ENCODE assay signal across 8 cellular contexts in the genomic region with DNA sequence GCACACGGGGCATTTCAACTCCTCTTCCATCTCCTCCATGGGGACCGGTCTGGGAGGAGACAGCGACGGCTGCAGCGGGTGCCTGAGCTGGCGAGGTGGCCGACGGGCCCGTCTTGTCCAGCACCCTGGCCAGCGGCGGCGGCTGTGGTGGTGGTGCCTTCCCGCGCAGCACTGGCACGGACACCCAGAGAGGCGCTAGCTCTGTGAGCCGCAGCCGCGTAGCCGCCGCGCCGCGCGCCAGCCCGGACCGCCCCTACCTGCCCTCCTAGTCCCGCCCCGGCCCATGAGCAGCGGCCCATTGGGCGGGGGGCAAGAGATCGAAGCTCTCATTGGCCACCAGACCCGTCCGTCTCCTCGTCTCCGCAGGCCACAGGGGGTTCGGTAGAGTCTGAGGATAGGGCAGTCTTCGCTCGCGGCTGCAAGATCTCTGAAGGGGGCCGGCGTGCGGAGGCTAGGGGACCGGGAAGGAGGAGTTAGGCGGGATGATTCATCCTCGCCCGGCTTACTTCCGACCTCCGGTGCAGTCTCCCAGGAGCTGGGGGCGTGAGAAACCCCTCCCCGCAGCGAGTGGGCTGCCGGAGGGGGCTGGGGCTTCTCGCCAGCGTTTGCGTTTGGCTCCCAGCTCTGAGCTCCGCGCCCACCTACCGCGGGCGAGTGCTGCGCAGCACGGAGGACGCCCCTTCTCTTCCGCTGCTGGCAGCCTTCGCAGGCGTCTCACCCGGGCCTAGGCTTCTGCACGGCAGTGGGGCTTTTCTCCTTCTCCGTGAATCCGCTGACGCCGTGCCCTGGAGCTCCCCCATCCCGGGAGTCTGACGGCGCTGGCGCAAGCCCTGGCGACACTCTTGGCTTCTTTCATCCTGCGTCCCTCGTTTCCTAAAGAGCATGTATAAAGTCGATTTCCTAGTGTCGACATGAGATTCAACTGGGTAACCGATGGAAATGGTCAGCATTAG. TPM values are rescaled to one million over a fixed set of nuclear protein-coding genes. Genes with fewer than 3 reads are reported as not detected.
DNase-seq lines count a peak whose midpoint lies in the region; ATAC-seq and TF ChIP-seq lines count a peak whose summit lies in the region.

Gene TRIM9 (minus strand): TSS at position 205 of the 953 bp plus-strand sequence. CDS start 166 bp downstream, at position 39.

- H3K9ac ChIP-seq in PC-3 (ENCODE audit: low read length), result peak within 1 kb of the TSS; percentile 50

- ATAC-seq in GM21717 (IDR thresholded peaks at IDR 0.05; ENCODE audit: unreplicated experiment), result peak; percentile 99
- peak; percentile 97 for ATAC-seq in PC-3

- peaks cover 35% of the 10 kb centered on the region for H3K27me3 Mint-ChIP-seq in activated T-cell treated with anti-CD3 and anti-CD28 coated beads, Interleukin-2, amount 50 U/mL, for 24 hours

- POLR2A ChIA-PET in PC-3 (lab: Charles Lee; ENCODE audit: unreplicated experiment), result interaction anchor here (0.6 to 1.3 kb wide), 6 partner anchors 30 to 563 kb away, joined by 3 to 5 read pairs (median 3); partner anchors contain the start of genes MAP4K5 and PYGL

- no peaks in the 10 kb centered on the region for H3K27me3 ChIP-seq in PC-3 (ENCODE audit: low read length)
- peaks cover 0 to 7% of the 10 kb centered on the region in 2 donors for H3K27me3 ChIP-seq in esophagus (ENCODE audit: control insufficient read depth in 1 of 2, insufficient read depth in 2 of 2, low read length in 2 of 2)

- H3K36me3 ChIP-seq in PC-3 (ENCODE audit: low read depth, low read length) (no peaks in the 10 kb centered on the region), esophagus (ENCODE audit: control insufficient read depth in 2 of 2, insufficient read depth in 2 of 2, low read length in 1 of 2) (no peaks in the 10 kb centered on the region)

- H3K4me2 ChIP-seq in PC-3 (ENCODE audit: low read length), result peak within 1 kb of the TSS; percentile 83

- CTCF ChIA-PET in PC-3 (lab: Charles Lee), result interaction anchor here (0.5 to 1.5 kb wide), 7 partner anchors 18 to 1605 kb away, joined by 3 to 10 read pairs (median 3); no protein-coding TSS in a partner anchor

- H3K4me3 Mint-ChIP-seq in activated T-cell treated with anti-CD3 and anti-CD28 coated beads, Interleukin-2, amount 50 U/mL, for 24 hours, result peak within 1 kb of the TSS; percentile 82

- TF ChIP-seq CTCF in PC-3 (conservative IDR thresholded peaks at IDR 0.05; ENCODE audit: low read depth, low read length), result no peak

- H3K4me1 ChIP-seq in PC-3 (ENCODE audit: insufficient read depth, low read length) (peaks cover 12% of the 10 kb centered on the region; the same call in 1 of the 2 replicates), esophagus (ENCODE audit: control insufficient read depth in 2 of 2, insufficient read depth in 2 of 2, low read length in 1 of 2) (peaks cover 7 to 10% of the 10 kb centered on the region in 2 donors)

- peak within 1 kb of the TSS; percentile 66 for H3K4me3 ChIP-seq in PC-3 (ENCODE audit: low read length)
- peak within 1 kb of the TSS; percentile 67 to 81 for H3K4me3 ChIP-seq in esophagus (ENCODE audit: low read depth in 1 of 2, low read length in 2 of 2)

- peak; percentile 99 for DNase-seq in DMS 273 (lab: John Stamatoyannopoulos, UW; ENCODE audit: unreplicated experiment)
- peak; percentile 99 for DNase-seq in PC-3
- peak; percentile 95 for DNase-seq in activated T-cell treated with anti-CD3 and anti-CD28 coated beads, Interleukin-2, amount 50 U/mL, for 24 hours
- DNase-seq in mucosa of gallbladder (ENCODE audit: low spot score), result peak; percentile 94
- DNase-seq in stimulated activated CD8-positive, alpha-beta memory T cell treated with anti-CD3 and anti-CD28 coated beads, Interleukin-4, amount 100 ng/mL, for 1 hour (ENCODE audit: low read depth in 2 of 2, low spot score in 1 of 2), result peak; percentile 58 to 72

- peak within 1 kb of the TSS; percentile 78 for H2AFZ ChIP-seq in PC-3 (ENCODE audit: low read length)

- H3K9me3 ChIP-seq in PC-3 (ENCODE audit: low read length) (no peaks in the 10 kb centered on the region), esophagus (ENCODE audit: control insufficient read depth in 2 of 2, insufficient read depth in 1 of 2, low read depth in 1 of 2, low read length in 1 of 2) (peaks cover 0 to 2% of the 10 kb centered on the region in 2 donors)

- intact Hi-C loops in PC-3 (cut with micrococcal nuclease), result loop anchor here (1.0 to 5.0 kb wide), 8 partner anchors 42 to 150 kb away; partner anchors contain the start of gene PYGL

- H3K4me1 Mint-ChIP-seq in activated T-cell treated with anti-CD3 and anti-CD28 coated beads, Interleukin-2, amount 50 U/mL, for 24 hours (ENCODE audit: low read depth), result peaks cover 26% of the 10 kb centered on the region

- no peaks in the 10 kb centered on the region for H3K9me2 ChIP-seq in PC-3 (replicated peaks; ENCODE audit: low read length)

- no peaks in the 10 kb centered on the region for H3F3A ChIP-seq in PC-3 (ENCODE audit: low read length, unreplicated experiment)

- WGBS in esophagus, 2 donors, result 0 to 1% methylated on average over 83 of the region's 83 CpGs

- TF ChIP-seq EP300 in Ishikawa (IDR thresholded peaks at IDR 0.05; ENCODE audit: borderline replicate concordance), result no peak

- BruUV-seq in PC-3 (replicated peaks; lab: Mats Ljungman, UMichigan), result TSS peak; percentile 92

- H3K36me3 Mint-ChIP-seq in activated T-cell treated with anti-CD3 and anti-CD28 coated beads, Interleukin-2, amount 50 U/mL, for 24 hours (ENCODE audit: low read depth), result no peaks in the 10 kb centered on the region

- no peaks in the 10 kb centered on the region for H3K79me2 ChIP-seq in PC-3 (ENCODE audit: low read length)

- TF ChIP-seq RAD21 in Ishikawa (IDR thresholded peaks at IDR 0.05; ENCODE audit: low read depth), result no peak; the same call in 1 of the 2 replicates

- H3K27ac ChIP-seq in PC-3 (ENCODE audit: low read length) (peak within 1 kb of the TSS; percentile 45), esophagus (ENCODE audit: low read depth in 2 of 2, low read length in 1 of 2) (peak within 1 kb of the TSS; percentile 0 to 42)

- no peaks in the 10 kb centered on the region for H3K9me3 Mint-ChIP-seq in activated T-cell treated with anti-CD3 and anti-CD28 coated beads, Interleukin-2, amount 50 U/mL, for 24 hours

- H3K27ac Mint-ChIP-seq in activated T-cell treated with anti-CD3 and anti-CD28 coated beads, Interleukin-2, amount 50 U/mL, for 24 hours, result peak within 1 kb of the TSS; percentile 79

- H4K20me1 ChIP-seq in PC-3 (ENCODE audit: low read length), result no peaks in the 10 kb centered on the region

TF ChIP-seq in Ishikawa, 13 proteins besides CTCF, POLR2A, EP300 and RAD21:
- peak; percentile 25; the same call in 1 of the 2 replicates for TF ChIP-seq TAF1 (IDR thresholded peaks at IDR 0.05; ENCODE audit: low read depth)
- 0 out of 2 replicates have a peak, but pooled peaks have one; percentile 24 for TF ChIP-seq TCF12 (IDR thresholded peaks at IDR 0.05; ENCODE audit: low read depth)
- TF ChIP-seq, protein P1, sequence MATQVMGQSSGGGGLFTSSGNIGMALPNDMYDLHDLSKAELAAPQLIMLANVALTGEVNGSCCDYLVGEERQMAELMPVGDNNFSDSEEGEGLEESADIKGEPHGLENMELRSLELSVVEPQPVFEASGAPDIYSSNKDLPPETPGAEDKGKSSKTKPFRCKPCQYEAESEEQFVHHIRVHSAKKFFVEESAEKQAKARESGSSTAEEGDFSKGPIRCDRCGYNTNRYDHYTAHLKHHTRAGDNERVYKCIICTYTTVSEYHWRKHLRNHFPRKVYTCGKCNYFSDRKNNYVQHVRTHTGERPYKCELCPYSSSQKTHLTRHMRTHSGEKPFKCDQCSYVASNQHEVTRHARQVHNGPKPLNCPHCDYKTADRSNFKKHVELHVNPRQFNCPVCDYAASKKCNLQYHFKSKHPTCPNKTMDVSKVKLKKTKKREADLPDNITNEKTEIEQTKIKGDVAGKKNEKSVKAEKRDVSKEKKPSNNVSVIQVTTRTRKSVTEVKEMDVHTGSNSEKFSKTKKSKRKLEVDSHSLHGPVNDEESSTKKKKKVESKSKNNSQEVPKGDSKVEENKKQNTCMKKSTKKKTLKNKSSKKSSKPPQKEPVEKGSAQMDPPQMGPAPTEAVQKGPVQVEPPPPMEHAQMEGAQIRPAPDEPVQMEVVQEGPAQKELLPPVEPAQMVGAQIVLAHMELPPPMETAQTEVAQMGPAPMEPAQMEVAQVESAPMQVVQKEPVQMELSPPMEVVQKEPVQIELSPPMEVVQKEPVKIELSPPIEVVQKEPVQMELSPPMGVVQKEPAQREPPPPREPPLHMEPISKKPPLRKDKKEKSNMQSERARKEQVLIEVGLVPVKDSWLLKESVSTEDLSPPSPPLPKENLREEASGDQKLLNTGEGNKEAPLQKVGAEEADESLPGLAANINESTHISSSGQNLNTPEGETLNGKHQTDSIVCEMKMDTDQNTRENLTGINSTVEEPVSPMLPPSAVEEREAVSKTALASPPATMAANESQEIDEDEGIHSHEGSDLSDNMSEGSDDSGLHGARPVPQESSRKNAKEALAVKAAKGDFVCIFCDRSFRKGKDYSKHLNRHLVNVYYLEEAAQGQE (IDR thresholded peaks at IDR 0.05; ENCODE audit: low read depth), result peak; percentile 91
- TF ChIP-seq, protein P2, sequence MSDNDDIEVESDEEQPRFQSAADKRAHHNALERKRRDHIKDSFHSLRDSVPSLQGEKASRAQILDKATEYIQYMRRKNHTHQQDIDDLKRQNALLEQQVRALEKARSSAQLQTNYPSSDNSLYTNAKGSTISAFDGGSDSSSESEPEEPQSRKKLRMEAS (IDR thresholded peaks at IDR 0.05), result peak; percentile 77
- TF ChIP-seq ZBTB7A (IDR thresholded peaks at IDR 0.05; ENCODE audit: low read depth), result peak; percentile 63; the same call in 1 of the 2 replicates
- no peak for TF ChIP-seq TEAD4 (IDR thresholded peaks at IDR 0.05)

RNA-seq across cellular contexts. Expression of gene TRIM9, which starts in this region (rescaled TPM):
- total RNA-seq in PC-3 (2014; rRNA removed) (2.5 and 2.6 TPM in 2 replicates), mucosa of gallbladder (31.2 TPM)
- polyA plus RNA-seq in esophagus, result under 1 TPM; 0.06 to 0.11 TPM

Comparison
In these comparisons a context has a peak if more than half of its experiments do, and no peak if none do; other contexts are left out.
1. Peak in every context shown above with its lines: DNase-seq, ATAC-seq, H3K4me3 ChIP-seq and H3K27ac ChIP-seq.